ENCODE assay signal across 13 cellular contexts in genomic region chr12:124621296-124621660, GRCh38. TPM values are rescaled to one million over a fixed set of nuclear protein-coding genes. Genes with fewer than 3 reads are reported as not detected.
DNase-seq lines count a peak whose midpoint lies in the region; ATAC-seq, FAIRE-seq and TF ChIP-seq lines count a peak whose summit lies in the region.
"Had no signal": no experiment of that assay in that cellular context is flagged by ENCODE, and none has a peak within 500 bp of the region (broad histone marks: within the 10 kb centered on the region; RNA-seq: fewer than 3 reads in every experiment).

No MANE protein-coding gene starts in this region.

- H2BK12ac ChIP-seq in mesenchymal stem cell (ENCODE audit: low read length in 2 of 2) = peak overlapping the region; percentile 81 to 87

- H3K23ac ChIP-seq in IMR-90 (ENCODE audit: low read depth, low read length) (no peak overlapping the region), mesenchymal stem cell (ENCODE audit: low read length in 2 of 2) (no peak overlapping the region)

- dilution Hi-C loops in IMR-90 (cut with HindIII; ENCODE audit: low sequenced_read_pairs, unreplicated experiment) = no loop called here

- H3K14ac ChIP-seq in IMR-90 (replicated peaks; ENCODE audit: low read depth, low read length) = 0 out of 2 replicates have a peak overlapping the region, but pooled peaks have one; percentile 21
- H3K14ac ChIP-seq in mesenchymal stem cell (ENCODE audit: low read length in 2 of 2) = peak overlapping the region in 1 of 2 experiments; percentile 22

- peaks cover 5% of the 10 kb centered on the region for H3K9me1 ChIP-seq in IMR-90 (ENCODE audit: insufficient read depth, low read length)

- TF ChIP-seq RAD21 in IMR-90 (IDR thresholded peaks at IDR 0.05; ENCODE audit: low read length) = no peak

- intact Hi-C loops in IMR-90 (cut with micrococcal nuclease) (no loop called here), tibial artery (cut with DNase I; ENCODE audit: low total_unique reads) (no loop called here), head of caudate nucleus (cut with DNase I) (no loop called here)

- in situ Hi-C loops in IMR-90 (cut with MboI; ENCODE audit: low sequenced_read_pairs) = no loop called here
- in situ Hi-C loops in KBM-7 (cut with MboI; ENCODE audit: low pct_unique_long_range_greater_than_20kb, low sequenced_read_pairs) = no loop called here

- no peak for FAIRE-seq in GM19239 (lab: Jason Lieb, UNC)

- H4K91ac ChIP-seq in IMR-90 (ENCODE audit: insufficient read depth, low read depth, low read length) (no peak overlapping the region), mesenchymal stem cell (ENCODE audit: low read length) (peak overlapping the region; percentile 46)

- H3K79me1 ChIP-seq in IMR-90 (ENCODE audit: low read depth in 1 of 2, low read length in 2 of 2) (no peaks in the 10 kb centered on the region; a peak in 1 of 4 replicates), mesenchymal stem cell (replicated peaks; ENCODE audit: low read length, poor library complexity, severe bottlenecking) (no peaks in the 10 kb centered on the region)

- H3K9ac ChIP-seq in IMR-90 (ENCODE audit: low read depth, low read length) (no peak overlapping the region), mesenchymal stem cell (ENCODE audit: low read length) (peak overlapping the region; percentile 55)

- H3K18ac ChIP-seq in IMR-90 (ENCODE audit: low read depth, low read length) (no peak overlapping the region), mesenchymal stem cell (ENCODE audit: low read depth in 1 of 2, low read length in 2 of 2) (peak overlapping the region in 1 of 2 experiments; percentile 37)

- TF ChIP-seq CTCF in IMR-90 (conservative IDR thresholded peaks at IDR 0.05; ENCODE audit: low read depth, low read length) (no peak), epithelial cell of esophagus (IDR thresholded peaks at IDR 0.05; ENCODE audit: insufficient read depth, low read depth, low read length, missing control alignments) (no peak), tibial artery (IDR thresholded peaks at IDR 0.05) (no peak)

- 0 out of 2 replicates have a peak overlapping the region, but pooled peaks have one; percentile 3 for H2AK5ac ChIP-seq in IMR-90 (ENCODE audit: low read depth, low read length)
- peak overlapping the region; percentile 88 for H2AK5ac ChIP-seq in mesenchymal stem cell (ENCODE audit: low read length, severe bottlenecking)

- DNase-seq in IMR-90 = peak; percentile 44
- DNase-seq in epithelial cell of esophagus (ENCODE audit: low read depth) = peak; percentile 75
- DNase-seq in mesenchymal stem cell = no peak
- peak; percentile 69 to 88 for DNase-seq in tibial artery
- no peak for DNase-seq in KBM-7
- DNase-seq in head of caudate nucleus = no peak
- no peak for DNase-seq in NCI-H345 treated with DMSO at 0.1 percent for 48 hours (lab: John Stamatoyannopoulos, UW; ENCODE audit: unreplicated experiment)
- DNase-seq in GM19239 (ENCODE audit: insufficient read length, low spot score) = no peak
- DNase-seq: activated B cell treated with CpG ODN at 0.5 μM for 24 hours, DMS153, NCI-H146, PC-9 had no signal

- H3K9me3 ChIP-seq in IMR-90 (ENCODE audit: control insufficient read depth, insufficient read depth, low read length) = 0 out of 2 replicates have a peak, but pooled peaks cover 3% of the 10 kb centered on the region
- H3K9me3 ChIP-seq in mesenchymal stem cell (ENCODE audit: control insufficient read depth, low read length) = peaks cover 9% of the 10 kb centered on the region
- H3K9me3 ChIP-seq in tibial artery = no peaks in the 10 kb centered on the region

- peak overlapping the region in 1 of 2 experiments; percentile 48; a peak in 1 of 4 replicates for H4K8ac ChIP-seq in IMR-90 (ENCODE audit: low read depth in 2 of 2, low read length in 2 of 2)
- H4K8ac ChIP-seq in mesenchymal stem cell (ENCODE audit: low read length) = peak overlapping the region; percentile 39

- POLR2A ChIA-PET in IMR-90 (lab: Charles Lee; ENCODE audit: unreplicated experiment) = no interaction called here

- H3K4ac ChIP-seq in IMR-90 (ENCODE audit: low read depth, low read length) (peak overlapping the region; percentile 48), mesenchymal stem cell (ENCODE audit: low read depth in 1 of 2, low read length in 2 of 2) (peak overlapping the region in 1 of 2 experiments; percentile 83)

- BruUV-seq in IMR-90 (replicated peaks; lab: Mats Ljungman, UMichigan) = no TSS peak

- no peak overlapping the region for H4K5ac ChIP-seq in IMR-90 (ENCODE audit: low read depth, low read length)

- H2BK120ac ChIP-seq in IMR-90 (ENCODE audit: low read depth, low read length) (0 out of 2 replicates have a peak overlapping the region, but pooled peaks have one; percentile 48), mesenchymal stem cell (ENCODE audit: low read depth, low read length) (no peak overlapping the region)

- CTCF ChIA-PET in IMR-90 (lab: Yijun Ruan, JAX) = interaction anchor here (0.5 kb wide), 1 partner anchor 34 kb away, joined by 3 read pairs; no protein-coding TSS in a partner anchor

- H3K56ac ChIP-seq in IMR-90 (ENCODE audit: extremely low read depth, insufficient read depth, low read length) = no peak overlapping the region; the same call in 1 of the 2 replicates

- TF ChIP-seq POLR2A in IMR-90 (IDR thresholded peaks at IDR 0.05; ENCODE audit: low read depth, low read length) = no peak

- no peaks in the 10 kb centered on the region for H3K36me3 ChIP-seq in IMR-90 (ENCODE audit: control insufficient read depth, insufficient read depth, low read length)
- H3K36me3 ChIP-seq in mesenchymal stem cell (ENCODE audit: control insufficient read depth in 1 of 2, insufficient read depth in 2 of 2, low read depth in 1 of 2, low read length in 2 of 2) = no peaks in the 10 kb centered on the region
- no peaks in the 10 kb centered on the region for H3K36me3 ChIP-seq in tibial artery

- ATAC-seq in IMR-90 (ENCODE audit: low read depth) = peak; percentile 47

- H3K4me2 ChIP-seq in IMR-90 (ENCODE audit: low read depth, low read length) (no peak overlapping the region), mesenchymal stem cell (ENCODE audit: low read length, poor library complexity, severe bottlenecking) (peak overlapping the region; percentile 34)
- H3K4me2 ChIP-seq: PC-9 had no signal

- H2BK20ac ChIP-seq in IMR-90 (ENCODE audit: low read depth, low read length) = peak overlapping the region; percentile 20; the same call in 1 of the 2 replicates

- H3K27me3 ChIP-seq in IMR-90 (ENCODE audit: control insufficient read depth, insufficient read depth, low read length) (peaks cover 18% of the 10 kb centered on the region), mesenchymal stem cell (ENCODE audit: control insufficient read depth in 1 of 2, insufficient read depth in 1 of 2, low read length in 2 of 2) (peaks cover 0 to 4% of the 10 kb centered on the region in 2 experiments), tibial artery (no peaks in the 10 kb centered on the region)

- WGBS in IMR-90 (ENCODE audit: extremely low coverage in 2 of 2, insufficient read length in 1 of 2), 2 experiments = 60% methylated on average over 1 of the region's 11 CpGs; no CpG with 5 or more reads in 1 of the 2 experiments
- WGBS in mesenchymal stem cell = 74% methylated on average over 11 of the region's 11 CpGs

- H4K20me1 ChIP-seq in IMR-90 (ENCODE audit: insufficient read depth, low read length) = no peaks in the 10 kb centered on the region

- H2AK9ac ChIP-seq in IMR-90 (replicated peaks; ENCODE audit: low read depth, low read length, poor library complexity) = peak overlapping the region; percentile 71

- H2BK5ac ChIP-seq in IMR-90 (ENCODE audit: low read depth, low read length, poor library complexity, severe bottlenecking) = no peak overlapping the region
- peak overlapping the region; percentile 88 for H2BK5ac ChIP-seq in mesenchymal stem cell (ENCODE audit: low read depth, low read length, poor library complexity, severe bottlenecking)

- peak overlapping the region; percentile 31; the same call in 1 of the 3 replicates for H2BK15ac ChIP-seq in IMR-90 (ENCODE audit: low read depth, low read length)
- H2BK15ac ChIP-seq in mesenchymal stem cell (ENCODE audit: low read depth, poor library complexity, severe bottlenecking) = peak overlapping the region; percentile 84

- H3K27ac ChIP-seq in IMR-90 (ENCODE audit: insufficient read depth, low read length) (no peak overlapping the region), mesenchymal stem cell (ENCODE audit: low read length, poor library complexity, severe bottlenecking) (peak overlapping the region; percentile 88), tibial artery (peak overlapping the region; percentile 31 to 49)
- H3K27ac ChIP-seq: HL-60, PC-9 had no signal

- peaks cover 12% of the 10 kb centered on the region; the same call in 1 of the 2 replicates for H3K4me1 ChIP-seq in IMR-90 (ENCODE audit: control insufficient read depth, insufficient read depth, low read length)
- H3K4me1 ChIP-seq in mesenchymal stem cell (ENCODE audit: control insufficient read depth, insufficient read depth, low read depth, low read length) = peaks cover 37% of the 10 kb centered on the region
- peaks cover 0 to 31% (median 25%) of the 10 kb centered on the region in 4 donors for H3K4me1 ChIP-seq in tibial artery

- H3K4me3 ChIP-seq in IMR-90 (ENCODE audit: insufficient read depth, low read depth, low read length) (no peak overlapping the region), epithelial cell of esophagus (ENCODE audit: low read length) (no peak overlapping the region), mesenchymal stem cell (ENCODE audit: insufficient read depth in 1 of 2, low read depth in 1 of 2, low read length in 2 of 2) (peak overlapping the region in 1 of 2 experiments; percentile 13), tibial artery (no peak overlapping the region)
- H3K4me3 ChIP-seq: PC-9 had no signal

- peak overlapping the region; percentile 25 for H2AFZ ChIP-seq in IMR-90 (replicated peaks; ENCODE audit: low read length, poor library complexity)
- H2AFZ ChIP-seq in mesenchymal stem cell (ENCODE audit: low read depth, low read length) = no peak overlapping the region
- H2AFZ ChIP-seq: PC-9 had no signal

TF ChIP-seq in IMR-90, 13 proteins besides CTCF, POLR2A, EP300 and RAD21 (continues in another document):
- no peak for TF ChIP-seq RCOR1 (IDR thresholded peaks at IDR 0.05; ENCODE audit: insufficient replicate concordance, low read length)
- TF ChIP-seq CHD1 (IDR thresholded peaks at IDR 0.05; ENCODE audit: low read depth, low read length) = no peak
- no peak for TF ChIP-seq MAZ (IDR thresholded peaks at IDR 0.05; ENCODE audit: borderline replicate concordance, low read depth, low read length)
- no peak for TF ChIP-seq MAFK (IDR thresholded peaks at IDR 0.05; ENCODE audit: low read depth, low read length)
- no peak for TF ChIP-seq RFX5 (IDR thresholded peaks at IDR 0.05; ENCODE audit: low read depth, low read length)
- no peak for TF ChIP-seq MXI1 (IDR thresholded peaks at IDR 0.05; ENCODE audit: borderline replicate concordance, low read depth, low read length)

RNA-seq across cellular contexts. Expression of gene NCOR2, which starts 53.9 kb away (rescaled TPM):
- 12.9 and 15.3 TPM in 2 replicates for total RNA-seq in IMR-90 (2012; rRNA removed)
- 40.8 and 50.2 TPM in 2 replicates for polyA plus RNA-seq in IMR-90 (2012; rRNA removed)
- 55.0 and 56.1 TPM in 2 replicates for polyA plus RNA-seq in IMR-90 (2012; cell fraction: cytosol; rRNA removed)
- 151 and 276 TPM in 2 replicates for polyA plus RNA-seq in IMR-90 (2012; cell fraction: nucleus; rRNA removed; ENCODE audit: low replicate concordance)
- 120 TPM for polyA plus RNA-seq in mesenchymal stem cell (2013, experiment 1 of 2)
- polyA plus RNA-seq in mesenchymal stem cell (2013, experiment 2 of 2) = 113 TPM

Comparison
In these comparisons a context has a peak if more than half of its experiments do, and no peak if none do; other contexts are left out.
1. DNase-seq: peak in IMR-90 (single experiment), epithelial cell of esophagus (single experiment) and tibial artery (2 of 2); none in mesenchymal stem cell (single experiment), KBM-7 (single experiment), head of caudate nucleus (0 of 42), NCI-H345 treated with DMSO at 0.1 percent for 48 hours (single experiment) and GM19239 (single experiment).